Comparison of ENCODE assay signal across 2 cellular contexts in the genomic region with DNA sequence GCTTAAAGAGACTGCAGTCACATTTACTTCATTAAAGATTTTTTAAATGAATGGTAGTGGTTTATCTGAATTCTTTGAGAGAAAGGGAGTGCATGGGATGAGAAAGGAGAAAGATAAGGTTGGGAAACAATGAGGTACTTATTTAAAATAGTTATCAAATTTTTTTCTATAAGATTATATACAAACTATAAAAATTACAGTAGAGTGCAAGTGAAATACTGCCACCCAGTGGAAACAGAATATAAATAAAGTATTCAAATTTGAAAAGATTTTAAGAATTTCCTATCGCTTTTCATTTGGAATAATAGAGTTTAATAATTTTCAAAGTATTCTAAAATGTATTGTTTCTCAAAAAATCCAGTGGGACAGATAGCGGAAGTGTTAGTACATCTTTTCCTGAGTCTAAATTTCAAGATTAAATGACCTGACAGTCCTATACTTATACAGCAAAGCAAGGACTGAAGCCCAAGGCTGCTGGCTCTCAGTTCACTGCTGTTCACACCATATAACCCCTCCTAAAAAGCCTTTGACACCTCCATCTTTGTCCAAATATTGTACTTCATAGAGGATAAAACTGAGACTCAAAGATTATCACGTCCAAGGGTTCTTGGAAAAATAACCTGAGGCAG.
TF ChIP-seq lines count a peak whose summit lies in the region.

No MANE protein-coding gene starts in this region.

TF ChIP-seq in Ishikawa, 13 proteins besides CTCF, POLR2A, EP300 and RAD21 (continued from another document):
- TF ChIP-seq FOXM1 (IDR thresholded peaks at IDR 0.05; ENCODE audit: borderline replicate concordance, low read depth) (no peak), TCF12 (IDR thresholded peaks at IDR 0.05; ENCODE audit: low read depth) (no peak), ZBTB7A (IDR thresholded peaks at IDR 0.05; ENCODE audit: low read depth) (no peak), YY1 (IDR thresholded peaks at IDR 0.05; ENCODE audit: low read depth) (no peak), NFIC (IDR thresholded peaks at IDR 0.05) (no peak), CEBPB (IDR thresholded peaks at IDR 0.05) (no peak), TAF1 (IDR thresholded peaks at IDR 0.05; ENCODE audit: low read depth) (no peak), USF1 (IDR thresholded peaks at IDR 0.05) (no peak)
- TF ChIP-seq, protein P1, sequence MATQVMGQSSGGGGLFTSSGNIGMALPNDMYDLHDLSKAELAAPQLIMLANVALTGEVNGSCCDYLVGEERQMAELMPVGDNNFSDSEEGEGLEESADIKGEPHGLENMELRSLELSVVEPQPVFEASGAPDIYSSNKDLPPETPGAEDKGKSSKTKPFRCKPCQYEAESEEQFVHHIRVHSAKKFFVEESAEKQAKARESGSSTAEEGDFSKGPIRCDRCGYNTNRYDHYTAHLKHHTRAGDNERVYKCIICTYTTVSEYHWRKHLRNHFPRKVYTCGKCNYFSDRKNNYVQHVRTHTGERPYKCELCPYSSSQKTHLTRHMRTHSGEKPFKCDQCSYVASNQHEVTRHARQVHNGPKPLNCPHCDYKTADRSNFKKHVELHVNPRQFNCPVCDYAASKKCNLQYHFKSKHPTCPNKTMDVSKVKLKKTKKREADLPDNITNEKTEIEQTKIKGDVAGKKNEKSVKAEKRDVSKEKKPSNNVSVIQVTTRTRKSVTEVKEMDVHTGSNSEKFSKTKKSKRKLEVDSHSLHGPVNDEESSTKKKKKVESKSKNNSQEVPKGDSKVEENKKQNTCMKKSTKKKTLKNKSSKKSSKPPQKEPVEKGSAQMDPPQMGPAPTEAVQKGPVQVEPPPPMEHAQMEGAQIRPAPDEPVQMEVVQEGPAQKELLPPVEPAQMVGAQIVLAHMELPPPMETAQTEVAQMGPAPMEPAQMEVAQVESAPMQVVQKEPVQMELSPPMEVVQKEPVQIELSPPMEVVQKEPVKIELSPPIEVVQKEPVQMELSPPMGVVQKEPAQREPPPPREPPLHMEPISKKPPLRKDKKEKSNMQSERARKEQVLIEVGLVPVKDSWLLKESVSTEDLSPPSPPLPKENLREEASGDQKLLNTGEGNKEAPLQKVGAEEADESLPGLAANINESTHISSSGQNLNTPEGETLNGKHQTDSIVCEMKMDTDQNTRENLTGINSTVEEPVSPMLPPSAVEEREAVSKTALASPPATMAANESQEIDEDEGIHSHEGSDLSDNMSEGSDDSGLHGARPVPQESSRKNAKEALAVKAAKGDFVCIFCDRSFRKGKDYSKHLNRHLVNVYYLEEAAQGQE (IDR thresholded peaks at IDR 0.05; ENCODE audit: low read depth), result no peak
TF ChIP-seq in Ishikawa: peak in this region for 0.

TF ChIP-seq in WTC11, 78 proteins besides CTCF, POLR2A, EP300 and RAD21:
- TF ChIP-seq FOXP4 (CRISPR knock-in tag; IDR thresholded peaks at IDR 0.05) (no peak), E2F4 (CRISPR knock-in tag; IDR thresholded peaks at IDR 0.05; ENCODE audit: borderline replicate concordance, low read depth) (no peak), MXD4 (CRISPR knock-in tag; IDR thresholded peaks at IDR 0.05; ENCODE audit: borderline replicate concordance) (no peak), ZBTB21 (CRISPR knock-in tag; IDR thresholded peaks at IDR 0.05; ENCODE audit: borderline replicate concordance) (no peak), AR (CRISPR knock-in tag; IDR thresholded peaks at IDR 0.05) (no peak), TP53 (CRISPR knock-in tag; IDR thresholded peaks at IDR 0.05) (no peak), FOXK1 (CRISPR knock-in tag; IDR thresholded peaks at IDR 0.05) (no peak), GABPB1 (CRISPR knock-in tag; IDR thresholded peaks at IDR 0.05) (no peak), ETV6 (CRISPR knock-in tag; IDR thresholded peaks at IDR 0.05) (no peak), ZNF219 (CRISPR knock-in tag; IDR thresholded peaks at IDR 0.05; ENCODE audit: borderline replicate concordance) (no peak), USF2 (CRISPR knock-in tag; IDR thresholded peaks at IDR 0.05) (no peak), USF1 (CRISPR knock-in tag; IDR thresholded peaks at IDR 0.05) (no peak), SP1 (CRISPR knock-in tag; conservative IDR thresholded peaks at IDR 0.05) (no peak), OVOL2 (CRISPR knock-in tag; IDR thresholded peaks at IDR 0.05; ENCODE audit: borderline replicate concordance) (no peak), SMAD3 (CRISPR knock-in tag; IDR thresholded peaks at IDR 0.05; ENCODE audit: borderline replicate concordance) (no peak), NFYB (CRISPR knock-in tag; conservative IDR thresholded peaks at IDR 0.05; ENCODE audit: low read depth) (no peak), PREB (CRISPR knock-in tag; IDR thresholded peaks at IDR 0.05; ENCODE audit: borderline replicate concordance) (no peak)
- TF ChIP-seq, protein P2, sequence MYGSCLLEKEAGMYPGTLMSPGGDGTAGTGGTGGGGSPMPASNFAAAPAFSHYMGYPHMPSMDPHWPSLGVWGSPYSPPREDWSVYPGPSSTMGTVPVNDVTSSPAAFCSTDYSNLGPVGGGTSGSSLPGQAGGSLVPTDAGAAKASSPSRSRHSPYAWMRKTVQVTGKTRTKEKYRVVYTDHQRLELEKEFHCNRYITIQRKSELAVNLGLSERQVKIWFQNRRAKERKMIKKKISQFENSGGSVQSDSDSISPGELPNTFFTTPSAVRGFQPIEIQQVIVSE (CRISPR knock-in tag; IDR thresholded peaks at IDR 0.05; ENCODE audit: borderline replicate concordance), result no peak
